40 cellular contexts compared by ENCODE assay signal in the genomic region with DNA sequence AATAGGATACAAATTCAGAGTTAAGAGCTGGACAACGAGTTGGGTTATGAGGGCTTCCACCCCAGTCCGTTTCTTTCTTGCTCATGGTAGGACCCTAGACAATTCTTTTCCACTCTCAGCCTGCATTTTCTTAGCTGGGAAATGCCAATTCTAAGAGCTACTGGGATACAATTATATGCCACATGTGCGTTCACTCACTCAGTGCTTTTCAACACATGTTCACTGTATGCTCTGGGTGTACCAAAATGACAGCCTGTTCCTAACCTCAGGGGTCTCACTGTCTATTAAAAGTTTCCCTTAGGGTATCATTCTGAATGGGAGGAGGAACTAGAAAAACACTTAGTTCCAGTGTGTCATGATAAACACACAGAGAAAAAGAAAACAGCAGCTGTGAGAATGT. TPM values are rescaled to one million over a fixed set of nuclear protein-coding genes. Genes with fewer than 3 reads are reported as not detected.
"Had no signal": no experiment of that assay in that cellular context is flagged by ENCODE, and none has a peak within 500 bp of the region (broad histone marks: within the 10 kb centered on the region; RNA-seq: fewer than 3 reads in every experiment).

No MANE protein-coding gene starts in this region.

- H3K9me3 ChIP-seq: adrenal gland, ascending aorta, body of pancreas, breast epithelium had no signal

- H3K4me3 ChIP-seq: adrenal gland, ascending aorta, body of pancreas, breast epithelium, cardiac muscle cell had no signal

- ATAC-seq: activated naive CD4-positive, alpha-beta T cell treated with anti-CD3 and anti-CD28 coated beads, Interleukin-2, amount 50 U/mL, for 72 hours; activated naive CD8-positive, alpha-beta T cell treated with anti-CD3 and anti-CD28 coated beads, Interleukin-2, amount 50 U/mL, for 24 hours; activated T-cell treated with anti-CD3 and anti-CD28 coated beads, Interleukin-2, amount 50 U/mL, for 4 hours; activated T-cell treated with anti-CD3 and anti-CD28 coated beads, Interleukin-2, amount 50 U/mL, for 72 hours; activated T-helper 17 cell treated with anti-CD3 and anti-CD28 coated beads, Interleukin-2, amount 50 U/mL, for 72 hours; body of pancreas had no signal

- DNase-seq: activated effector memory CD4-positive, alpha-beta T cell treated with anti-CD3 and anti-CD28 coated beads, Interleukin-2, amount 50 U/mL, for 16 hours; activated effector memory CD4-positive, alpha-beta T cell treated with Interleukin-2 at 50 U/mL for 16 hours; activated gamma-delta T cell; activated gamma-delta T cell treated with Interleukin-2 at 50 U/mL for 16 hours; activated naive CD4-positive, alpha-beta T cell; activated naive CD4-positive, alpha-beta T cell treated with anti-CD3 and anti-CD28 coated beads for 36 hours; activated naive CD4-positive, alpha-beta T cell treated with anti-CD3 and anti-CD28 coated beads, Interleukin-2, amount 10 ng/mL, durations not matched to agents 7 days and 5 days; activated naive CD4-positive, alpha-beta T cell treated with anti-CD3 and anti-CD28 coated beads, Interleukin-2, amount 50 U/mL, for 16 hours; activated naive CD4-positive, alpha-beta T cell treated with Interleukin-2 at 50 U/mL for 16 hours; activated naive CD8-positive, alpha-beta T cell treated with anti-CD3 and anti-CD28 coated beads for 36 hours; activated naive CD8-positive, alpha-beta T cell treated with anti-CD3 and anti-CD28 coated beads, Interleukin-2, amount 10 ng/mL, durations not matched to agents 7 days and 5 days; activated naive CD8-positive, alpha-beta T cell treated with anti-CD3 and anti-CD28 coated beads, Interleukin-2, amount 50 U/mL, for 24 hours; activated T-cell treated with anti-CD3 and anti-CD28 coated beads, Interleukin-2, amount 50 U/mL, for 1 hour; activated T-cell treated with anti-CD3 and anti-CD28 coated beads, Interleukin-2, amount 50 U/mL, for 24 hours; activated T-cell treated with anti-CD3 and anti-CD28 coated beads, Interleukin-2, amount 50 U/mL, for 4 hours; activated T-cell treated with anti-CD3 and anti-CD28 coated beads, Interleukin-2, amount 50 U/mL, for 48 hours; activated T-cell treated with anti-CD3 and anti-CD28 coated beads, Interleukin-2, amount 50 U/mL, for 72 hours; adrenal gland; amniotic stem cell; amygdala; anterior cingulate cortex; aorta; body of pancreas; brain microvascular endothelial cell; caudate nucleus; central memory CD4-positive, alpha-beta T cell; cerebellar nuclear complex had no signal

- H3K36me3 ChIP-seq: adrenal gland, ascending aorta, brain microvascular endothelial cell, breast epithelium, cardiac muscle cell had no signal

- H3K4me1 ChIP-seq: adrenal gland, ascending aorta, body of pancreas, breast epithelium had no signal

- H3K27ac ChIP-seq: adrenal gland, ascending aorta, body of pancreas, brain microvascular endothelial cell, breast epithelium, cardiac muscle cell had no signal

- H3K27me3 ChIP-seq: adrenal gland, ascending aorta, body of pancreas, brain microvascular endothelial cell, breast epithelium, cardiac muscle cell had no signal

- FAIRE-seq: astrocyte, bronchial epithelial cell had no signal

RNA-seq across cellular contexts. Expression of a gene that starts 0.5 kb away (rescaled TPM):
- total RNA-seq: activated naive CD4-positive, alpha-beta T cell treated with anti-CD3 and anti-CD28 coated beads for 36 hours; activated naive CD4-positive, alpha-beta T cell treated with anti-CD3 and anti-CD28 coated beads, Interleukin-2, amount 50 U/mL, for 72 hours; activated naive CD8-positive, alpha-beta T cell treated with anti-CD3 and anti-CD28 coated beads for 36 hours; activated naive CD8-positive, alpha-beta T cell treated with anti-CD3 and anti-CD28 coated beads, Interleukin-2, amount 10 ng/mL, durations not matched to agents 7 days and 5 days; activated T-cell treated with anti-CD3 and anti-CD28 coated beads, Interleukin-2, amount 50 U/mL, for 4 hours; activated T-cell treated with anti-CD3 and anti-CD28 coated beads, Interleukin-2, amount 50 U/mL, for 72 hours; activated T-helper 1 cell treated with anti-CD3 and anti-CD28 coated beads, Interleukin-12 subunit alpha, Interleukin-12 subunit beta, Interleukin-2, Interleukin-4 antibody, amounts not matched to agents 30 ng/mL and 10 ng/mL and 1 ng/mL, durations not matched to agents 14 hours and 24 hours and 36 hours; activated T-helper 17 cell treated with anti-CD3 and anti-CD28 coated beads, Interleukin-2, amount 50 U/mL, for 72 hours; activated T-helper 2 cell treated with anti-CD3 and anti-CD28 coated beads, Interferon-gamma antibody, Interleukin-2, Interleukin-4, amounts not matched to agents 10 μg/mL and 5 μg/mL and 100 μg/mL, durations not matched to agents 14 hours and 24 hours and 36 hours; adrenal gland; aorta; ascending aorta; astrocyte; body of pancreas; breast epithelium; bronchial epithelial cell; cardiac muscle cell; cardiac septum; cerebellum; chondrocyte had no signal
- polyA plus RNA-seq: adipose tissue, adrenal gland, aorta, cardiac muscle cell had no signal

RNA-seq across cellular contexts. Expression of a gene that starts 51.4 kb away (rescaled TPM):
- total RNA-seq: activated naive CD4-positive, alpha-beta T cell treated with anti-CD3 and anti-CD28 coated beads for 36 hours; activated naive CD4-positive, alpha-beta T cell treated with anti-CD3 and anti-CD28 coated beads, Interleukin-2, amount 50 U/mL, for 72 hours; activated naive CD8-positive, alpha-beta T cell treated with anti-CD3 and anti-CD28 coated beads for 36 hours; activated naive CD8-positive, alpha-beta T cell treated with anti-CD3 and anti-CD28 coated beads, Interleukin-2, amount 10 ng/mL, durations not matched to agents 7 days and 5 days; activated T-cell treated with anti-CD3 and anti-CD28 coated beads, Interleukin-2, amount 50 U/mL, for 4 hours; activated T-cell treated with anti-CD3 and anti-CD28 coated beads, Interleukin-2, amount 50 U/mL, for 72 hours; activated T-helper 1 cell treated with anti-CD3 and anti-CD28 coated beads, Interleukin-12 subunit alpha, Interleukin-12 subunit beta, Interleukin-2, Interleukin-4 antibody, amounts not matched to agents 30 ng/mL and 10 ng/mL and 1 ng/mL, durations not matched to agents 14 hours and 24 hours and 36 hours; activated T-helper 17 cell treated with anti-CD3 and anti-CD28 coated beads, Interleukin-2, amount 50 U/mL, for 72 hours; activated T-helper 2 cell treated with anti-CD3 and anti-CD28 coated beads, Interferon-gamma antibody, Interleukin-2, Interleukin-4, amounts not matched to agents 10 μg/mL and 5 μg/mL and 100 μg/mL, durations not matched to agents 14 hours and 24 hours and 36 hours; adrenal gland; aorta; ascending aorta; astrocyte; body of pancreas; breast epithelium; bronchial epithelial cell; cardiac muscle cell; cardiac septum; cerebellum; chondrocyte had no signal
- polyA plus RNA-seq: adipose tissue, adrenal gland, aorta, cardiac muscle cell had no signal
